ENCODE assay signal across 9 cellular contexts in genomic region chr5:151094861-151095260, GRCh38. TPM values are rescaled to one million over a fixed set of nuclear protein-coding genes. Genes with fewer than 3 reads are reported as not detected.
A peak's percentile ranks its signal among the peaks of the same experiment; 100 is the strongest.
DNase-seq lines count a peak whose midpoint lies in the region; ATAC-seq and TF ChIP-seq lines count a peak whose summit lies in the region.
"Had no signal": no experiment of that assay in that cellular context is flagged by ENCODE, and none has a peak within 500 bp of the region (broad histone marks: within the 10 kb centered on the region; RNA-seq: fewer than 3 reads in every experiment).

No MANE protein-coding gene starts in this region.

- DNase-seq in CD4-positive, CD25-positive, alpha-beta regulatory T cell: no peak
- DNase-seq in T-helper 17 cell: no peak
- DNase-seq in fibroblast of gingiva (ENCODE audit: low read depth): peak; percentile 81
- DNase-seq in nephron progenitor cell: no peak
- DNase-seq in activated CD4-positive, CD25-positive, alpha-beta regulatory T cell treated with anti-CD3 and anti-CD28 coated beads, Interleukin-2, amount 50 U/mL, for 72 hours: no peak
- DNase-seq in central memory CD4-positive, alpha-beta T cell: no peak
- DNase-seq in D341Med (ENCODE audit: low spot score): no peak
- DNase-seq: DND-41 had no signal

- no peaks in the 10 kb centered on the region for H3K9me3 Mint-ChIP-seq in CD4-positive, CD25-positive, alpha-beta regulatory T cell
- H3K9me3 Mint-ChIP-seq in nephron progenitor cell: no peaks in the 10 kb centered on the region

- peaks cover 4% of the 10 kb centered on the region for H3K36me3 Mint-ChIP-seq in CD4-positive, CD25-positive, alpha-beta regulatory T cell
- H3K36me3 Mint-ChIP-seq in T-helper 17 cell (ENCODE audit: low read depth): no peaks in the 10 kb centered on the region
- no peaks in the 10 kb centered on the region for H3K36me3 Mint-ChIP-seq in nephron progenitor cell (ENCODE audit: low read depth)

- TF ChIP-seq CTCF in nephron progenitor cell (IDR thresholded peaks at IDR 0.05): no peak

- H3K36me3 ChIP-seq in CD4-positive, CD25-positive, alpha-beta regulatory T cell (ENCODE audit: control insufficient read depth, insufficient read depth, low read length): peaks cover 11% of the 10 kb centered on the region

- H3K27me3 Mint-ChIP-seq in CD4-positive, CD25-positive, alpha-beta regulatory T cell: no peaks in the 10 kb centered on the region
- H3K27me3 Mint-ChIP-seq in T-helper 17 cell (no peaks in the 10 kb centered on the region), nephron progenitor cell (ENCODE audit: low read depth, poor library complexity) (peaks cover 13% of the 10 kb centered on the region)

- ATAC-seq in CD4-positive, CD25-positive, alpha-beta regulatory T cell (ENCODE audit: low read depth in 2 of 2): no peak
- ATAC-seq in T-helper 17 cell (no peak), HG02610 (IDR thresholded peaks at IDR 0.05; ENCODE audit: unreplicated experiment) (no peak)

- H3K27ac ChIP-seq in CD4-positive, CD25-positive, alpha-beta regulatory T cell (ENCODE audit: insufficient read depth, low read length, poor library complexity, severe bottlenecking): peak overlapping the region; percentile 35

- peak overlapping the region; percentile 6 to 55 (median 22) for H3K4me3 Mint-ChIP-seq in CD4-positive, CD25-positive, alpha-beta regulatory T cell
- H3K4me3 Mint-ChIP-seq in T-helper 17 cell: peak overlapping the region; percentile 84
- no peak overlapping the region for H3K4me3 Mint-ChIP-seq in nephron progenitor cell

- peak overlapping the region; percentile 39 to 81 (median 42) for H3K27ac Mint-ChIP-seq in CD4-positive, CD25-positive, alpha-beta regulatory T cell
- H3K27ac Mint-ChIP-seq in T-helper 17 cell (peak overlapping the region; percentile 96), nephron progenitor cell (peak overlapping the region; percentile 41)

- no peaks in the 10 kb centered on the region for H3K9me3 ChIP-seq in CD4-positive, CD25-positive, alpha-beta regulatory T cell (ENCODE audit: control insufficient read depth in 2 of 2, low read length in 2 of 2)
- H3K9me3 ChIP-seq in T-helper 17 cell (ENCODE audit: control insufficient read depth, low read length, poor library complexity, severe bottlenecking): no peaks in the 10 kb centered on the region

- no peaks in the 10 kb centered on the region for H3K27me3 ChIP-seq in CD4-positive, CD25-positive, alpha-beta regulatory T cell (ENCODE audit: control insufficient read depth, insufficient read depth, low read length)

- H3K4me3 ChIP-seq in CD4-positive, CD25-positive, alpha-beta regulatory T cell (ENCODE audit: low read depth, low read length): peak overlapping the region; percentile 23

- H3K4me1 ChIP-seq in CD4-positive, CD25-positive, alpha-beta regulatory T cell (ENCODE audit: control insufficient read depth, insufficient read depth, low read length, poor library complexity, severe bottlenecking): peaks cover 30% of the 10 kb centered on the region

- peaks cover 0 to 68% (median 49%) of the 10 kb centered on the region in 4 donors for H3K4me1 Mint-ChIP-seq in CD4-positive, CD25-positive, alpha-beta regulatory T cell
- H3K4me1 Mint-ChIP-seq in T-helper 17 cell (peaks cover 41% of the 10 kb centered on the region), nephron progenitor cell (peaks cover 61% of the 10 kb centered on the region)

RNA-seq across cellular contexts. Expression of gene TNIP1, which starts 14.0 kb away (rescaled TPM):
- total RNA-seq in CD4-positive, CD25-positive, alpha-beta regulatory T cell: 259 TPM
- polyA plus RNA-seq in CD4-positive, CD25-positive, alpha-beta regulatory T cell: 10 to 100 TPM; 46.9 to 71.5 (median 59.8) TPM
- 100 to 1,000 TPM; 227 to 245 TPM for total RNA-seq in T-helper 17 cell

Comparison
In these comparisons a context has a peak if more than half of its experiments do, and no peak if none do; other contexts are left out.
1. H3K27ac Mint-ChIP-seq: peak in every context shown above with its lines; median percentile 96 in T-helper 17 cell; 42 in CD4-positive, CD25-positive, alpha-beta regulatory T cell; 41 in nephron progenitor cell.